Comparison of ENCODE assay signal across 16 cellular contexts in genomic region chr3:42814246-42814645, GRCh38.
"Had no signal": no experiment of that assay in that cellular context is flagged by ENCODE, and none has a peak within 500 bp of the region (broad histone marks: within the 10 kb centered on the region; RNA-seq: fewer than 3 reads in every experiment).

No MANE protein-coding gene starts in this region.

- DNase-seq: effector memory CD8-positive, alpha-beta T cell; foreskin melanocyte; heart right ventricle; left lung; mesenchymal stem cell; midbrain; naive B cell; occipital lobe; pancreas; right cardiac atrium; stimulated activated CD4-positive, alpha-beta T cell treated with anti-CD3 and anti-CD28 coated beads, Interleukin-2, amount 100 ng/mL, for 48 hours; stimulated activated naive CD4-positive, alpha-beta T cell treated with Interleukin-2 at 50 U/mL for 16 hours had no signal

- H3K4me1 ChIP-seq: left lung had no signal

- H3K27me3 ChIP-seq: heart right ventricle, left lung, pancreas had no signal

- H3K27me3 Mint-ChIP-seq: naive B cell, progenitor cell of endocrine pancreas had no signal

- H3K9me3 ChIP-seq: heart right ventricle, left lung, pancreas had no signal

- H3K4me1 Mint-ChIP-seq: nephron had no signal

- H3K4me3 ChIP-seq: heart right ventricle, left lung, lung, pancreas had no signal

- H3K36me3 ChIP-seq: heart right ventricle, left lung, pancreas had no signal

- H3K4me3 Mint-ChIP-seq: dendritic cell treated with granulocyte-macrophage colony-stimulating factor and Interleukin-4, amounts not matched to agents 40 ng/mL and 50 ng/mL, for 4 days; effector memory CD8-positive, alpha-beta T cell; naive B cell; nephron had no signal

- H3K36me3 Mint-ChIP-seq: naive B cell had no signal

- H3K9me3 Mint-ChIP-seq: dendritic cell treated with granulocyte-macrophage colony-stimulating factor and Interleukin-4, amounts not matched to agents 40 ng/mL and 50 ng/mL, for 4 days; effector memory CD8-positive, alpha-beta T cell; naive B cell; nephron had no signal

- H3K27ac Mint-ChIP-seq: dendritic cell treated with granulocyte-macrophage colony-stimulating factor and Interleukin-4, amounts not matched to agents 40 ng/mL and 50 ng/mL, for 4 days; effector memory CD8-positive, alpha-beta T cell; progenitor cell of endocrine pancreas had no signal

- H3K27ac ChIP-seq: left lung, pancreas had no signal
